Comparison of ENCODE assay signal across 17 cellular contexts in genomic region chr2:187369471-187369870, GRCh38.
"Had no signal": no experiment of that assay in that cellular context is flagged by ENCODE, and none has a peak within 500 bp of the region (broad histone marks: within the 10 kb centered on the region; RNA-seq: fewer than 3 reads in every experiment).

No MANE protein-coding gene starts in this region.

- ATAC-seq: activated naive CD8-positive, alpha-beta T cell treated with anti-CD3 and anti-CD28 coated beads, Interleukin-2, amount 50 U/mL, for 24 hours; effector memory CD8-positive, alpha-beta T cell; gastrocnemius medialis; naive thymus-derived CD4-positive, alpha-beta T cell; sciatic nerve; stimulated activated effector memory CD8-positive, alpha-beta T cell treated with anti-CD3 and anti-CD28 coated beads, Interleukin-12 subunit alpha, Interleukin-12 subunit beta, amount 100 ng/mL, for 72 hours had no signal

- H3K4me1 ChIP-seq: gastrocnemius medialis had no signal

- H3K36me3 ChIP-seq: ovary, tibial artery had no signal

- H3K27ac ChIP-seq: gastrocnemius medialis, ovary, tibial artery had no signal

- DNase-seq: activated CD4-positive, alpha-beta memory T cell treated with anti-CD3 and anti-CD28 coated beads, Interleukin-2, amount 10 ng/mL, durations not matched to agents 7 days and 5 days; activated CD4-positive, alpha-beta T cell treated with anti-CD3 and anti-CD28 coated beads for 1 hour; activated CD4-positive, alpha-beta T cell treated with anti-CD3 and anti-CD28 coated beads, Interleukin-2, amount 10 ng/mL, durations not matched to agents 7 days and 5 days; activated naive CD8-positive, alpha-beta T cell treated with anti-CD3 and anti-CD28 coated beads, Interleukin-2, amount 50 U/mL, for 24 hours; activated T-cell treated with anti-CD3 and anti-CD28 coated beads, Interleukin-2, amount 50 U/mL, for 48 hours; effector memory CD8-positive, alpha-beta T cell; gastrocnemius medialis; midbrain; naive thymus-derived CD4-positive, alpha-beta T cell; ovary; retina; small intestine; stimulated activated CD4-positive, alpha-beta T cell treated with anti-CD3 and anti-CD28 coated beads, Interleukin-4, amount 100 ng/mL, for 24 hours; T-helper 2 cell; tibial artery had no signal

- H3K9me3 ChIP-seq: gastrocnemius medialis, ovary, tibial artery had no signal

- H3K27me3 ChIP-seq: gastrocnemius medialis, ovary, tibial artery had no signal

- H3K4me3 ChIP-seq: gastrocnemius medialis, ovary, tibial artery had no signal
